Comparison of ENCODE assay signal across 1 cellular context in the genomic region with DNA sequence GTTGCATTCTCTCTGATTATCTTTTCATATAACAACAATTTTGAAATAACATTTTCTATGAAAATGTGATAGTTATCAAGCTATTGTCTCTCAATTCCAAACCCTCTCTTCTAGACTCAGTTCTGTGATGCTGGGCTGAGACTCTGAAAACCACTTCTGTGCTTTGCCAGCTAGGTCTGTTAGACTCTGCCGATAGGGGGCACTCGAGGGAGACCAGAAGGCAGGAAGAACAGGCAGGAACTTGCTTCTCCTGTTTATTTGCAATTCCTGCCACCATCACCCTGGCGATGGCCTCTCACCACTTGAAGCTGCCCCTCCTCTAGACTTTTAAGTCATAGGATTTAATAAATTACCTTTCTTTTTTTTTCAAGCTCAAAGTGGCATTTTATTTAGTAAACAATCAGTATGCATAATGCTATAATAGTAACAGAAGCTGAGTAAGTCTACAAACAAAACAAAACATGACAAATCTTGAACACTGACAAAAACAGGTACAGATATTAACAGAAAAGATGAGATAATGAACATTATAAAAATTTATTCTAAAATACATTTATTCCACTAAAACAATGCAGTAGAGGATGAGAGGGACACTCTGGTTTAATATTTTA.
TF ChIP-seq lines count a peak whose summit lies in the region.

No MANE protein-coding gene starts in this region.

TF ChIP-seq in IMR-90, 13 proteins besides CTCF, POLR2A, EP300 and RAD21:
- no peak for TF ChIP-seq RCOR1 (IDR thresholded peaks at IDR 0.05; ENCODE audit: insufficient replicate concordance, low read length)
- no peak for TF ChIP-seq MAFK (IDR thresholded peaks at IDR 0.05; ENCODE audit: low read depth, low read length)
- TF ChIP-seq RFX5 (IDR thresholded peaks at IDR 0.05; ENCODE audit: low read depth, low read length) = no peak
- TF ChIP-seq, protein P1, sequence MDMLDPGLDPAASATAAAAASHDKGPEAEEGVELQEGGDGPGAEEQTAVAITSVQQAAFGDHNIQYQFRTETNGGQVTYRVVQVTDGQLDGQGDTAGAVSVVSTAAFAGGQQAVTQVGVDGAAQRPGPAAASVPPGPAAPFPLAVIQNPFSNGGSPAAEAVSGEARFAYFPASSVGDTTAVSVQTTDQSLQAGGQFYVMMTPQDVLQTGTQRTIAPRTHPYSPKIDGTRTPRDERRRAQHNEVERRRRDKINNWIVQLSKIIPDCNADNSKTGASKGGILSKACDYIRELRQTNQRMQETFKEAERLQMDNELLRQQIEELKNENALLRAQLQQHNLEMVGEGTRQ (IDR thresholded peaks at IDR 0.05; ENCODE audit: low read depth, low read length) = no peak
- TF ChIP-seq SMC3 (IDR thresholded peaks at IDR 0.05; ENCODE audit: low read depth, low read length) = peak; percentile 11; the same call in 1 of the 2 replicates
